Comparison of ENCODE assay signal across 8 cellular contexts in genomic region chr10:25080880-25081581, GRCh38.
DNase-seq lines count a peak whose midpoint lies in the region; ATAC-seq and TF ChIP-seq lines count a peak whose summit lies in the region.

No MANE protein-coding gene starts in this region.

- CTCF ChIA-PET in WTC11 (lab: Charles Lee): interaction anchor here (0.6 to 1.5 kb wide), 18 partner anchors 9 to 463 kb away, joined by 3 to 8 read pairs (median 4); partner anchors contain the start of genes ENKUR and THNSL1

- peak overlapping the region; percentile 26 for H3K4me3 ChIP-seq in AG10803 (ENCODE audit: low read length)

- H3K27me3 Mint-ChIP-seq in WTC11 (ENCODE audit: low read depth): peaks cover 20% of the 10 kb centered on the region

- no peaks in the 10 kb centered on the region for H3K36me3 Mint-ChIP-seq in WTC11

- ATAC-seq in GM18909 (IDR thresholded peaks at IDR 0.05; ENCODE audit: poor library complexity, unreplicated experiment) (peak; percentile 87), HG03159 (IDR thresholded peaks at IDR 0.05; ENCODE audit: unreplicated experiment) (peak; percentile 89), WTC11 (peak; percentile 91)

- H3K4me3 Mint-ChIP-seq in WTC11: no peak overlapping the region

- no peak overlapping the region for H3K27ac Mint-ChIP-seq in WTC11

- TF ChIP-seq CTCF in AG10803 (conservative IDR thresholded peaks at IDR 0.05; ENCODE audit: low read length): peak; percentile 99
- peak; percentile 74 for TF ChIP-seq CTCF in WTC11 (IDR thresholded peaks at IDR 0.05)

- peaks cover 12% of the 10 kb centered on the region for H3K4me1 Mint-ChIP-seq in WTC11

- H3K27ac ChIP-seq in caudate nucleus (ENCODE audit: low read depth, low read length): no peak overlapping the region

- peak; percentile 85 for DNase-seq in AG10803 (ENCODE audit: low read depth)
- DNase-seq in NCI-H2227 (lab: John Stamatoyannopoulos, UW; ENCODE audit: unreplicated experiment): peak; percentile 89
- peak; percentile 81 for DNase-seq in WTC11 (ENCODE audit: low spot score)
- peak in 58 of 61 donors; percentile 6 to 88 (median 70) for DNase-seq in caudate nucleus (lab: John Stamatoyannopoulos, UW)
- DNase-seq in kidney glomerular epithelial cell (lab: John Stamatoyannopoulos, UW): peak; percentile 85
- peak; percentile 38 for DNase-seq in stimulated activated CD4-positive, alpha-beta T cell treated with anti-CD3 and anti-CD28 coated beads, Interleukin-2, amount 100 ng/mL, for 4 hours (ENCODE audit: low read depth)

- no peaks in the 10 kb centered on the region for H3K9me3 Mint-ChIP-seq in WTC11

- POLR2A ChIA-PET in WTC11 (lab: Charles Lee): interaction anchor here (0.5 kb wide), 1 partner anchor 605 kb away, joined by 6 read pairs; no protein-coding TSS in a partner anchor

TF ChIP-seq in WTC11, 78 proteins besides CTCF, POLR2A, EP300 and RAD21:
- TF ChIP-seq FOXP1 (CRISPR knock-in tag; IDR thresholded peaks at IDR 0.05; ENCODE audit: borderline replicate concordance) (no peak), TP53 (CRISPR knock-in tag; IDR thresholded peaks at IDR 0.05) (no peak), JAZF1 (CRISPR knock-in tag; IDR thresholded peaks at IDR 0.05) (no peak), ATF3 (CRISPR knock-in tag; conservative IDR thresholded peaks at IDR 0.05) (no peak), NFATC4 (CRISPR knock-in tag; IDR thresholded peaks at IDR 0.05) (no peak), ZSCAN18 (CRISPR knock-in tag; IDR thresholded peaks at IDR 0.05) (no peak), ERG (CRISPR knock-in tag; IDR thresholded peaks at IDR 0.05) (no peak), RELA (CRISPR knock-in tag; IDR thresholded peaks at IDR 0.05; ENCODE audit: borderline replicate concordance) (no peak), PRDM15 (CRISPR knock-in tag; IDR thresholded peaks at IDR 0.05) (no peak), CDX4 (CRISPR knock-in tag; IDR thresholded peaks at IDR 0.05; ENCODE audit: borderline replicate concordance) (no peak), TCF7 (CRISPR knock-in tag; IDR thresholded peaks at IDR 0.05; ENCODE audit: low read depth) (no peak), NR1H2 (CRISPR knock-in tag; IDR thresholded peaks at IDR 0.05) (no peak), NFE2L1 (CRISPR knock-in tag; IDR thresholded peaks at IDR 0.05) (no peak), KAT7 (CRISPR knock-in tag; IDR thresholded peaks at IDR 0.05; ENCODE audit: borderline replicate concordance) (no peak), ATF1 (CRISPR knock-in tag; IDR thresholded peaks at IDR 0.05) (no peak), ZNF671 (CRISPR knock-in tag; IDR thresholded peaks at IDR 0.05) (no peak)

Comparison
In these comparisons a context has a peak if more than half of its experiments do, and no peak if none do; other contexts are left out.
1. DNase-seq: peak in every context shown above with its lines; median percentile 89 in NCI-H2227; 85 in AG10803; 85 in kidney glomerular epithelial cell; 81 in WTC11; 70 in caudate nucleus; 38 in stimulated activated CD4-positive, alpha-beta T cell treated with anti-CD3 and anti-CD28 coated beads, Interleukin-2, amount 100 ng/mL, for 4 hours.